Comparison of ENCODE assay signal across 1 cellular context in genomic region chr10:133140417-133141143, GRCh38.
A peak's percentile ranks its signal among the peaks of the same experiment; 100 is the strongest.
TF ChIP-seq lines count a peak whose summit lies in the region.

No MANE protein-coding gene starts in this region.

TF ChIP-seq in HEK293, 187 proteins besides CTCF, POLR2A, EP300 and RAD21 (continued from another document):
- peak; percentile 66 for TF ChIP-seq KLF1 (tag by site-specific recombination; IDR thresholded peaks at IDR 0.05)
